ENCODE assay signal across 8 cellular contexts in the genomic region with DNA sequence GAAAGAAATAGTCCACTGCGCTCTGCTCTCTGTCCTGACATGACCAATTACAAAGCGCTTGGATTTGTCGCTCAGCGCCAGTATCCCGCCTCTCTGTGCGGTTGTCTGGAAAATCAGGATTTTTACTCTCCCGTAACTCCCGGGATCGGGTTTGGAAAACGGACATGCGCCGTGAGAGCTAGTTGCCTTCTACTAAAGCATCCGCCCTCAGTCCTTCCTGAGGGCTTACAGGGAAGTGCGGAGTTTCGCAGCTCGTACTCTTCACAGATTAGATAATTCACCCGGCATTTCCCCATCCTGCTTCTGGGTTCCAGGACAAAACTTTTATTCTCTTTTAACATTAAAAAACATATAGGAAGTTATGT. TPM values are rescaled to one million over a fixed set of nuclear protein-coding genes. Genes with fewer than 3 reads are reported as not detected.
DNase-seq lines count a peak whose midpoint lies in the region; ATAC-seq and TF ChIP-seq lines count a peak whose summit lies in the region.

No MANE protein-coding gene starts in this region.

- peaks cover 0 to 18% of the 10 kb centered on the region in 2 donors for H3K36me3 Mint-ChIP-seq in activated naive CD4-positive, alpha-beta T cell treated with anti-CD3 and anti-CD28 coated beads, Interleukin-2, amount 50 U/mL, for 72 hours

- H3K9me3 Mint-ChIP-seq in activated naive CD4-positive, alpha-beta T cell treated with anti-CD3 and anti-CD28 coated beads, Interleukin-2, amount 50 U/mL, for 72 hours, result no peaks in the 10 kb centered on the region

- POLR2A ChIA-PET in HEK293T (lab: Yijun Ruan, JAX), result interaction anchor here (0.6 to 2.4 kb wide), 16 partner anchors 9 to 796 kb away, joined by 3 to 11 read pairs (median 3); no protein-coding TSS in a partner anchor

- ATAC-seq in activated naive CD4-positive, alpha-beta T cell treated with anti-CD3 and anti-CD28 coated beads, Interleukin-2, amount 50 U/mL, for 72 hours, result peak; percentile 44 to 62

- peak overlapping the region; percentile 95 to 97 for H3K27ac Mint-ChIP-seq in activated naive CD4-positive, alpha-beta T cell treated with anti-CD3 and anti-CD28 coated beads, Interleukin-2, amount 50 U/mL, for 72 hours

- peak; percentile 90 for DNase-seq in GF-D8 (lab: John Stamatoyannopoulos, UW)
- DNase-seq in HEK293T (ENCODE audit: extremely low spot score), result peak; percentile 80
- DNase-seq in MV-4-11 (lab: John Stamatoyannopoulos, UW), result peak; percentile 98
- peak; percentile 99 for DNase-seq in SK-N-DZ (ENCODE audit: low spot score)
- peak; percentile 64 to 67 for DNase-seq in activated naive CD4-positive, alpha-beta T cell treated with anti-CD3 and anti-CD28 coated beads, Interleukin-2, amount 50 U/mL, for 72 hours (ENCODE audit: low spot score in 2 of 2)
- peak; percentile 99 for DNase-seq in glomerular visceral epithelial cell (ENCODE audit: extremely low spot score)
- DNase-seq in occipital lobe (lab: John Stamatoyannopoulos, UW), result peak; percentile 93

- CTCF ChIA-PET in HEK293T (lab: Yijun Ruan, JAX), result no interaction called here

- H3K27ac ChIP-seq in temporal lobe (ENCODE audit: low read depth, low read length), result peak overlapping the region; percentile 89

TF ChIP-seq in HEK293T, 16 proteins besides CTCF, POLR2A, EP300 and RAD21:
- TF ChIP-seq, protein P1, sequence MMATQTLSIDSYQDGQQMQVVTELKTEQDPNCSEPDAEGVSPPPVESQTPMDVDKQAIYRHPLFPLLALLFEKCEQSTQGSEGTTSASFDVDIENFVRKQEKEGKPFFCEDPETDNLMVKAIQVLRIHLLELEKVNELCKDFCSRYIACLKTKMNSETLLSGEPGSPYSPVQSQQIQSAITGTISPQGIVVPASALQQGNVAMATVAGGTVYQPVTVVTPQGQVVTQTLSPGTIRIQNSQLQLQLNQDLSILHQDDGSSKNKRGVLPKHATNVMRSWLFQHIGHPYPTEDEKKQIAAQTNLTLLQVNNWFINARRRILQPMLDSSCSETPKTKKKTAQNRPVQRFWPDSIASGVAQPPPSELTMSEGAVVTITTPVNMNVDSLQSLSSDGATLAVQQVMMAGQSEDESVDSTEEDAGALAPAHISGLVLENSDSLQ (IDR thresholded peaks at IDR 0.05), result peak; percentile 95
- no peak for TF ChIP-seq ARNT (IDR thresholded peaks at IDR 0.05)

RNA-seq across cellular contexts. Expression of a gene that starts 0.4 kb away (rescaled TPM):
- 14.1 and 19.9 TPM in 2 replicates for polyA plus RNA-seq in SK-N-DZ (2014; cell fraction: cytosol; rRNA removed)
- polyA plus RNA-seq in SK-N-DZ (2014; cell fraction: nucleus; rRNA removed), result 12.3 and 16.0 TPM in 2 replicates
- total RNA-seq in activated naive CD4-positive, alpha-beta T cell treated with anti-CD3 and anti-CD28 coated beads, Interleukin-2, amount 50 U/mL, for 72 hours, result 1 to 10 TPM; 2.2 to 6.4 TPM
- 17.9 TPM for total RNA-seq in occipital lobe
- 17.5 TPM for total RNA-seq in temporal lobe

RNA-seq across cellular contexts. Expression of a gene that starts 0.7 kb away (rescaled TPM):
- polyA plus RNA-seq in SK-N-DZ (2014; cell fraction: cytosol; rRNA removed), result 3.0 and 3.2 TPM in 2 replicates
- 3.5 and 4.8 TPM in 2 replicates for polyA plus RNA-seq in SK-N-DZ (2014; cell fraction: nucleus; rRNA removed)
- 1 to 10 TPM; 3.8 to 9.1 TPM for total RNA-seq in activated naive CD4-positive, alpha-beta T cell treated with anti-CD3 and anti-CD28 coated beads, Interleukin-2, amount 50 U/mL, for 72 hours
- total RNA-seq in occipital lobe (7.5 TPM), temporal lobe (5.7 TPM)

Comparison
In these comparisons a context has a peak if more than half of its experiments do, and no peak if none do; other contexts are left out.
1. Peak in every context shown above with its lines: DNase-seq, ATAC-seq and H3K27ac ChIP-seq.